In genomic region chr5:6713274-6714181, GRCh38 we compare ENCODE assay signal across 8 cellular contexts. TPM values are rescaled to one million over a fixed set of nuclear protein-coding genes. Genes with fewer than 3 reads are reported as not detected.
A peak's percentile ranks its signal among the peaks of the same experiment; 100 is the strongest.
DNase-seq lines count a peak whose midpoint lies in the region; FAIRE-seq and TF ChIP-seq lines count a peak whose summit lies in the region.

TSS of gene TENT4A (plus strand) at chr5:6713432. CDS start at chr5:6713984, 552 bp downstream.

- H3K4me3 ChIP-seq in Karpas-422 (ENCODE audit: low read length) (peak within 1 kb of the TSS; percentile 83), right atrium auricular region (peak within 1 kb of the TSS; percentile 60 to 79), retinal pigment epithelial cell (ENCODE audit: low read length) (peak within 1 kb of the TSS; percentile 65)

- H4K20me1 ChIP-seq in Karpas-422 (ENCODE audit: insufficient read depth, low read depth, low read length): peaks cover 38% of the 10 kb centered on the region

- DNase-seq in D721Med (ENCODE audit: insufficient read length, low spot score): peak; percentile 82
- DNase-seq in GM20000 (ENCODE audit: low spot score): peak; percentile 99
- peak; percentile 54 for DNase-seq in Karpas-422
- DNase-seq in right atrium auricular region (ENCODE audit: low spot score): peak; percentile 58
- no peak for DNase-seq in retinal pigment epithelial cell (ENCODE audit: low read depth)
- no peak for DNase-seq in cerebellar cortex (ENCODE audit: low spot score)
- no peak for DNase-seq in NOMO-1 treated with dmso at 0.1 percent for 144 hours (lab: John Stamatoyannopoulos, UW; ENCODE audit: unreplicated experiment)

- H3K4me2 ChIP-seq in Karpas-422 (ENCODE audit: low read depth, low read length, poor library complexity, severe bottlenecking): peak within 1 kb of the TSS; percentile 91

- peak within 1 kb of the TSS; percentile 95 for H2AFZ ChIP-seq in Karpas-422 (ENCODE audit: low read length)

- peak within 1 kb of the TSS; percentile 87 for H3K9ac ChIP-seq in Karpas-422 (ENCODE audit: low read length)

- TF ChIP-seq CTCF in D721Med (IDR thresholded peaks at IDR 0.05; ENCODE audit: insufficient read depth, missing control alignments): no peak
- no peak for TF ChIP-seq CTCF in GM20000 (IDR thresholded peaks at IDR 0.05; ENCODE audit: extremely low read depth, missing control alignments)
- no peak for TF ChIP-seq CTCF in right atrium auricular region (IDR thresholded peaks at IDR 0.05)
- TF ChIP-seq CTCF in retinal pigment epithelial cell (conservative IDR thresholded peaks at IDR 0.05; ENCODE audit: low read depth, low read length): no peak

- H3K4me1 ChIP-seq in Karpas-422 (ENCODE audit: low read length) (peaks cover 46% of the 10 kb centered on the region), right atrium auricular region (peaks cover 0 to 47% of the 10 kb centered on the region in 2 donors)

- H3K27ac ChIP-seq in Karpas-422 (ENCODE audit: low read length) (peak within 1 kb of the TSS; percentile 32), adipose tissue (ENCODE audit: low read depth, low read length) (peak within 1 kb of the TSS; percentile 95), right atrium auricular region (peak within 1 kb of the TSS; percentile 95 to 98)

- peaks cover 44% of the 10 kb centered on the region for H3K79me2 ChIP-seq in Karpas-422 (ENCODE audit: low read length)

- 1% methylated on average over 52 to 134 of the region's 163 CpGs for WGBS in adipose tissue, 3 donors

- FAIRE-seq in D721Med (lab: Jason Lieb, UNC): no peak

- no peaks in the 10 kb centered on the region for H3K9me2 ChIP-seq in Karpas-422 (replicated peaks; ENCODE audit: insufficient read depth, low read length)

- H3K36me3 ChIP-seq in Karpas-422 (ENCODE audit: insufficient read depth, low read length) (peaks cover 9% of the 10 kb centered on the region; the same call in 1 of the 2 replicates), right atrium auricular region (no peaks in the 10 kb centered on the region)

- H3K9me3 ChIP-seq in Karpas-422 (ENCODE audit: low read length): no peaks in the 10 kb centered on the region
- H3K9me3 ChIP-seq in right atrium auricular region: no peaks in the 10 kb centered on the region

- H3K27me3 ChIP-seq in Karpas-422 (ENCODE audit: low read length): no peaks in the 10 kb centered on the region
- H3K27me3 ChIP-seq in right atrium auricular region: no peaks in the 10 kb centered on the region

RNA-seq across cellular contexts. Expression of gene TENT4A, which starts in this region (rescaled TPM):
- total RNA-seq in Karpas-422 (2014; rRNA removed; shearing (Covaris generic); ENCODE audit: low replicate concordance): 38.1 and 45.3 TPM in 2 replicates
- polyA plus RNA-seq in adipose tissue: 10 to 100 TPM in 1 of 3 donors, 1 to 10 TPM in 2; 6.2 to 14.8 (median 9.1) TPM
- total RNA-seq in right atrium auricular region: 10 to 100 TPM in 1 of 2 donors, 1 to 10 TPM in 1; 7.3 to 14.9 TPM

Comparison
In these comparisons a context has a peak if more than half of its experiments do, and no peak if none do; other contexts are left out.
1. DNase-seq: peak in D721Med (single experiment), GM20000 (single experiment), Karpas-422 (single experiment) and right atrium auricular region (single experiment); none in retinal pigment epithelial cell (single experiment), cerebellar cortex (single experiment) and NOMO-1 treated with dmso at 0.1 percent for 144 hours (single experiment).
2. H3K27ac ChIP-seq: peak in every context shown above with its lines; median percentile 96 in right atrium auricular region; 95 in adipose tissue; 32 in Karpas-422.
3. Peak in every context shown above with its lines, with median percentiles within 50 percentile points of each other: H3K4me3 ChIP-seq.